Comparison of ENCODE assay signal across 18 cellular contexts in the genomic region with DNA sequence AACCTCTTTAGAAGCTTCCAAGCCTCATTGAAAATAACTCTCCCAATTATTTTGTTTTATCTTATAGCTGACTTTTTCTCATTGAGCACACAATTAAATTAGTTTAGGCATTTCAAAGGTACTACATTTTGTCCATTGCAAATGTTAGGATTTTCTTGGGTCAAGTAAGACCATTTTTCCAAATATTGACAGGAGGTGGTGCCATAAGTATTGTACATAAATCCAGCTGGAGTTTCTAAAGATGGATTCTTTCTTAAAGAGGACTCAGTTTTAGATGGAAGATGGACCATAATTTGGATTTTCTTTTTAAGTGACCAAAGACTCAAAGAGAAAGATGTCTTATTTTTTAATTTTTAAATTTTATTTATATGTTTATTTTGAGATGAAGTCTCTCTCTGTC. TPM values are rescaled to one million over a fixed set of nuclear protein-coding genes. Genes with fewer than 3 reads are reported as not detected.
"Had no signal": no experiment of that assay in that cellular context is flagged by ENCODE, and none has a peak within 500 bp of the region (broad histone marks: within the 10 kb centered on the region; RNA-seq: fewer than 3 reads in every experiment).

No MANE protein-coding gene starts in this region.

- H3K36me3 Mint-ChIP-seq: natural killer cell treated with Interleukin-12 subunit alpha and Interleukin-12 subunit beta and Interleukin-15 and Interleukin-18, amount 100 ng/mL, for 72 hours; stimulated activated naive B cell treated with anti-CD40 and anti-IgM and Interleukin-4, amounts not matched to agents 10 μg/mL and 1 μg/mL and 100 μg/mL, for 72 hours had no signal

- FAIRE-seq: bronchial epithelial cell had no signal

- DNase-seq: activated CD4-positive, alpha-beta T cell treated with anti-CD3 and anti-CD28 coated beads, Interleukin-2, amount 50 U/mL, for 48 hours; activated naive CD4-positive, alpha-beta T cell treated with anti-CD3 and anti-CD28 coated beads for 36 hours; activated naive CD8-positive, alpha-beta T cell treated with anti-CD3 and anti-CD28 coated beads, Interleukin-2, amount 50 U/mL, for 24 hours; kidney glomerular epithelial cell; left ventricle myocardium superior; mesendoderm; stimulated activated CD4-positive, alpha-beta T cell treated with anti-CD3 and anti-CD28 coated beads, Interleukin-15, amount 100 ng/mL, for 24 hours; stimulated activated CD4-positive, alpha-beta T cell treated with anti-CD3 and anti-CD28 coated beads, Interleukin-4, amount 100 ng/mL, for 1 hour; stimulated activated naive B cell treated with anti-CD40 and anti-IgM and Interleukin-4, amounts not matched to agents 10 μg/mL and 1 μg/mL and 100 μg/mL, for 72 hours had no signal

- H3K9me3 Mint-ChIP-seq: natural killer cell treated with Interleukin-12 subunit alpha and Interleukin-12 subunit beta and Interleukin-15 and Interleukin-18, amount 100 ng/mL, for 72 hours had no signal

- H3K4me3 Mint-ChIP-seq: activated naive CD4-positive, alpha-beta T cell treated with anti-CD3 and anti-CD28 coated beads for 36 hours; activated naive CD8-positive, alpha-beta T cell treated with anti-CD3 and anti-CD28 coated beads, Interleukin-2, amount 50 U/mL, for 24 hours; activated T-helper 17 cell treated with anti-CD3 and anti-CD28 coated beads, Interleukin-2, amount 50 U/mL, for 72 hours; natural killer cell treated with Interleukin-12 subunit alpha and Interleukin-12 subunit beta and Interleukin-15 and Interleukin-18, amount 100 ng/mL, for 72 hours; stimulated activated naive B cell treated with anti-CD40 and anti-IgM and Interleukin-4, amounts not matched to agents 10 μg/mL and 1 μg/mL and 100 μg/mL, for 72 hours had no signal

- H3K27ac Mint-ChIP-seq: activated naive CD4-positive, alpha-beta T cell treated with anti-CD3 and anti-CD28 coated beads for 36 hours; activated naive CD8-positive, alpha-beta T cell treated with anti-CD3 and anti-CD28 coated beads, Interleukin-2, amount 50 U/mL, for 24 hours; activated T-helper 17 cell treated with anti-CD3 and anti-CD28 coated beads, Interleukin-2, amount 50 U/mL, for 72 hours; natural killer cell treated with Interleukin-12 subunit alpha and Interleukin-12 subunit beta and Interleukin-15 and Interleukin-18, amount 100 ng/mL, for 72 hours; stimulated activated naive B cell treated with anti-CD40 and anti-IgM and Interleukin-4, amounts not matched to agents 10 μg/mL and 1 μg/mL and 100 μg/mL, for 72 hours had no signal

- H3K4me1 Mint-ChIP-seq: activated T-helper 17 cell treated with anti-CD3 and anti-CD28 coated beads, Interleukin-2, amount 50 U/mL, for 72 hours had no signal

- ATAC-seq: activated naive CD8-positive, alpha-beta T cell treated with anti-CD3 and anti-CD28 coated beads, Interleukin-2, amount 50 U/mL, for 24 hours; activated T-helper 17 cell treated with anti-CD3 and anti-CD28 coated beads, Interleukin-2, amount 50 U/mL, for 72 hours; natural killer cell treated with Interleukin-12 subunit alpha and Interleukin-12 subunit beta and Interleukin-15 and Interleukin-18, amount 100 ng/mL, for 72 hours; stimulated activated naive B cell treated with anti-CD40 and anti-IgM and Interleukin-4, amounts not matched to agents 10 μg/mL and 1 μg/mL and 100 μg/mL, for 72 hours had no signal

RNA-seq across cellular contexts. Expression of a gene that starts 12.3 kb away (rescaled TPM):
- total RNA-seq: activated naive CD4-positive, alpha-beta T cell treated with anti-CD3 and anti-CD28 coated beads for 36 hours; activated T-helper 17 cell treated with anti-CD3 and anti-CD28 coated beads, Interleukin-2, amount 50 U/mL, for 72 hours; ascending aorta; bronchial epithelial cell; esophagus mucosa; fibroblast of villous mesenchyme; natural killer cell treated with Interleukin-12 subunit alpha and Interleukin-12 subunit beta and Interleukin-15 and Interleukin-18, amount 100 ng/mL, for 72 hours; posterior vena cava; skeletal muscle tissue; T-helper 1 cell treated with Interleukin-12 subunit alpha and Interleukin-12 subunit beta and Interleukin-4 antibody, amounts not matched to agents 30 ng/mL and 1 ng/mL, for 36 hours had no signal

RNA-seq across cellular contexts. Expression of a gene that starts 26.3 kb away (rescaled TPM):
- total RNA-seq: bronchial epithelial cell; natural killer cell treated with Interleukin-12 subunit alpha and Interleukin-12 subunit beta and Interleukin-15 and Interleukin-18, amount 100 ng/mL, for 72 hours; T-helper 1 cell treated with Interleukin-12 subunit alpha and Interleukin-12 subunit beta and Interleukin-4 antibody, amounts not matched to agents 30 ng/mL and 1 ng/mL, for 36 hours had no signal
